9 cellular contexts compared by ENCODE assay signal in the genomic region with DNA sequence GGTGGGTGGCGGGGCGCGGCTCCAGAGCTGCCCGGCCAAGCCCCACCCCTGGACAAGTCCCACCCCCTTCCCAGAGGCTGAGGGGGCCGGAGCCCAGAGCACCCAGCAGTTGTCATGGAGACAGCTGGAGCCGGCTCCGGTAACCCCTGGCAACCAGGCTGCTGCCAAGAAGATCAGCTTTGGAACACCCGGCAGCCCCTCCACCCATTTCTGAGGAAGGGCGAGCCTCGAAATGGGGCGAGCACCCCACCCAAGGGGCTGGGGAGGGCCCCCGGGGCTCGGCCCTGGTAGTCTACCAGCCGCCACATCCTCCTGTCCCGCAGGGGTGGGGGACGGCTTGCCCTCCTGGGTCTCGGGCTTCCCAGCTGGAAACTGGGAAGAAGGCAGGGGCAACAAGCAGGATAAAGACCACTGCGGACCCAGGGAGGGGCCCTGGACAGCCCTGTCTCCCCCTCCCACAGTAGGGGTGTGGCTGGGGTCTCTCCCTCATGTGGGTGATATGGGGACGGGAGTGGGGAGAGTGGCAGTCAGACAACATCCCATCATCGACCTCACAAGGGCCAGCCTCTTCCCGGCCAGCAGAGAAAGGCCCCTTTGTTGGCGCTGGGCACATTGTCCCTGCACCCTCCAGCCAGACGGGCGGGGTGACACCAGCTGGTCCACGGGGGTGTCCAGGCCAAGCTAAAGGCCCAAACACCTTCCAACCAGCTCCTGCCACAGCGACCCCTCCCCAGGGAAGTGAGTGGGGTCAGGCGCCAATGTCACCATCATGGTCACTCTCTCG. TPM values are rescaled to one million over a fixed set of nuclear protein-coding genes. Genes with fewer than 3 reads are reported as not detected.
A peak's percentile ranks its signal among the peaks of the same experiment; 100 is the strongest.
DNase-seq lines count a peak whose midpoint lies in the region; ATAC-seq, FAIRE-seq and TF ChIP-seq lines count a peak whose summit lies in the region.
"Had no signal": no experiment of that assay in that cellular context is flagged by ENCODE, and none has a peak within 500 bp of the region (broad histone marks: within the 10 kb centered on the region; RNA-seq: fewer than 3 reads in every experiment).

No MANE protein-coding gene starts in this region.

- peaks cover 24% of the 10 kb centered on the region for H3K36me3 ChIP-seq in NT2/D1 (ENCODE audit: insufficient read depth, insufficient read length, low read length)
- peaks cover 0 to 5% of the 10 kb centered on the region in 2 donors for H3K36me3 ChIP-seq in gastrocnemius medialis
- no peaks in the 10 kb centered on the region for H3K36me3 ChIP-seq in colonic mucosa

- no peak for FAIRE-seq in GM12892 (lab: Jason Lieb, UNC)

- H3K9ac ChIP-seq in NT2/D1 (ENCODE audit: insufficient read length, low read depth) (peak overlapping the region; percentile 79), colonic mucosa (ENCODE audit: low read depth in 2 of 2, low read length in 2 of 2) (no peak overlapping the region)

- no peaks in the 10 kb centered on the region for H3K36me3 Mint-ChIP-seq in glutamatergic neuron (ENCODE audit: unreplicated experiment)

- in situ Hi-C loops in gastrocnemius medialis (cut with MboI; ENCODE audit: low sequenced_read_pairs in 4 of 4): no loop called here

- H3K27ac ChIP-seq in gastrocnemius medialis (peak overlapping the region in 2 of 4 donors; percentile 59 to 74), colonic mucosa (no peak overlapping the region)

- H3K27ac Mint-ChIP-seq in glutamatergic neuron (ENCODE audit: unreplicated experiment): no peak overlapping the region
- H3K27ac Mint-ChIP-seq: activated naive CD8-positive, alpha-beta T cell had no signal

- no peak for TF ChIP-seq CTCF in GM20000 (IDR thresholded peaks at IDR 0.05; ENCODE audit: extremely low read depth, missing control alignments)
- TF ChIP-seq CTCF in glutamatergic neuron (IDR thresholded peaks at IDR 0.05; ENCODE audit: partially characterized antibody, unreplicated experiment): no peak
- no peak for TF ChIP-seq CTCF in gastrocnemius medialis (IDR thresholded peaks at IDR 0.05 in 4 of 5, conservative IDR thresholded peaks at IDR 0.05 in 1 of 5)
- TF ChIP-seq CTCF in colonic mucosa (IDR thresholded peaks at IDR 0.05): no peak

- H3K27me3 Mint-ChIP-seq in glutamatergic neuron (ENCODE audit: unreplicated experiment): peaks cover 11% of the 10 kb centered on the region

- H3K4me3 ChIP-seq in NT2/D1 (ENCODE audit: insufficient read length, low read depth) (peak overlapping the region; percentile 77), gastrocnemius medialis (peak overlapping the region; percentile 55 to 71 (median 58)), colonic mucosa (no peak overlapping the region)

- TF ChIP-seq POLR2A in gastrocnemius medialis (IDR thresholded peaks at IDR 0.05) (no peak), GM12892 (IDR thresholded peaks at IDR 0.05; ENCODE audit: low read depth, low read length) (no peak)

- intact Hi-C loops in gastrocnemius medialis (cut with DNase I; ENCODE audit: low total_unique reads) (loop anchor here (1.0 to 10.0 kb wide), 3 partner anchors 24 to 140 kb away; a partner anchor contains a TSS), colonic mucosa (cut with DNase I) (no loop called here)

- H3K9me3 ChIP-seq in NT2/D1 (ENCODE audit: insufficient read depth, low read length): no peaks in the 10 kb centered on the region
- H3K9me3 ChIP-seq in gastrocnemius medialis: no peaks in the 10 kb centered on the region
- H3K9me3 ChIP-seq in colonic mucosa: no peaks in the 10 kb centered on the region

- DNase-seq in GM20000 (ENCODE audit: low spot score): peak; percentile 54
- DNase-seq in NT2/D1 (ENCODE audit: low read depth, low spot score): no peak
- DNase-seq in glutamatergic neuron: peak; percentile 83
- DNase-seq in gastrocnemius medialis: no peak
- no peak for DNase-seq in colonic mucosa
- DNase-seq in GM12892 (ENCODE audit: insufficient read length): no peak

- H3K9me3 Mint-ChIP-seq in glutamatergic neuron (ENCODE audit: unreplicated experiment): peaks cover 3% of the 10 kb centered on the region

- H3K4me1 Mint-ChIP-seq in glutamatergic neuron (ENCODE audit: low read depth, unreplicated experiment): peaks cover 3% of the 10 kb centered on the region

- H3K4me1 ChIP-seq in NT2/D1 (ENCODE audit: insufficient read depth, insufficient read length) (peaks cover 14% of the 10 kb centered on the region), gastrocnemius medialis (peaks cover 8 to 31% of the 10 kb centered on the region in 2 donors), colonic mucosa (peaks cover 5% of the 10 kb centered on the region)

- ATAC-seq in gastrocnemius medialis (peak; percentile 6 to 14), GM21737 (IDR thresholded peaks at IDR 0.05; ENCODE audit: unreplicated experiment) (no peak), HG03442 (IDR thresholded peaks at IDR 0.05; ENCODE audit: unreplicated experiment) (no peak)

- peak overlapping the region; percentile 71 for H3K4me3 Mint-ChIP-seq in glutamatergic neuron (ENCODE audit: unreplicated experiment)

- H3K27me3 ChIP-seq in NT2/D1 (ENCODE audit: insufficient read depth, insufficient read length) (no peaks in the 10 kb centered on the region), gastrocnemius medialis (no peaks in the 10 kb centered on the region), colonic mucosa (peaks cover 27% of the 10 kb centered on the region)

RNA-seq across cellular contexts. Expression of a gene that starts 1.5 kb away (rescaled TPM):
- total RNA-seq in glutamatergic neuron (ENCODE audit: unreplicated experiment) (15.3 TPM), gastrocnemius medialis (1 to 10 TPM; 1.1 to 6.9 (median 3.3) TPM), colonic mucosa (under 1 TPM; 0.15 to 0.58 TPM)
- 0.15 TPM for polyA plus RNA-seq in GM12892 (2012; ENCODE audit: missing spikeins)

RNA-seq across cellular contexts. Expression of a gene that starts 24.7 kb away (rescaled TPM):
- total RNA-seq in glutamatergic neuron (ENCODE audit: unreplicated experiment) (177 TPM), gastrocnemius medialis (100 to 1,000 TPM; 169 to 229 (median 203) TPM), colonic mucosa (100 to 1,000 TPM; 218 to 295 TPM)
- polyA plus RNA-seq in GM12892 (2012; ENCODE audit: missing spikeins): 81.2 TPM

RNA-seq across cellular contexts. Expression of a gene that starts 25.1 kb away (rescaled TPM):
- total RNA-seq in glutamatergic neuron (ENCODE audit: unreplicated experiment) (51.4 TPM), gastrocnemius medialis (10 to 100 TPM; 40.6 to 60.1 (median 44.2) TPM), colonic mucosa (10 to 100 TPM; 31.1 to 57.8 TPM)
- polyA plus RNA-seq in GM12892 (2012; ENCODE audit: missing spikeins): 24.4 TPM

RNA-seq across cellular contexts. Expression of a gene that starts 46.6 kb away (rescaled TPM):
- total RNA-seq in glutamatergic neuron (ENCODE audit: unreplicated experiment) (217 TPM), gastrocnemius medialis (100 to 1,000 TPM in 3 of 4 donors, 10 to 100 TPM in 1; 86.2 to 202 (median 113) TPM), colonic mucosa (1 to 10 TPM; 1.9 to 5.3 TPM)
- polyA plus RNA-seq in GM12892 (2012; ENCODE audit: missing spikeins): 4.0 TPM

Comparison
In these comparisons a context has a peak if more than half of its experiments do, and no peak if none do; other contexts are left out.
1. DNase-seq: peak in GM20000 (single experiment) and glutamatergic neuron (single experiment); none in NT2/D1 (single experiment), gastrocnemius medialis (0 of 2), colonic mucosa (single experiment) and GM12892 (single experiment).
2. ATAC-seq: peak in gastrocnemius medialis (2 of 2); none in GM21737 (single experiment) and HG03442 (single experiment).